ENCODE assay signal across 15 cellular contexts in genomic region chr4:151865744-151866143, GRCh38.
DNase-seq lines count a peak whose midpoint lies in the region; ATAC-seq, FAIRE-seq and TF ChIP-seq lines count a peak whose summit lies in the region.
"Had no signal": no experiment of that assay in that cellular context is flagged by ENCODE, and none has a peak within 500 bp of the region (broad histone marks: within the 10 kb centered on the region; RNA-seq: fewer than 3 reads in every experiment).

No MANE protein-coding gene starts in this region.

- H3K36me3 Mint-ChIP-seq in chondrocyte (ENCODE audit: low read depth), result peaks cover 3% of the 10 kb centered on the region

- H3K23me2 ChIP-seq in H1 (ENCODE audit: low read depth, low read length), result no peaks in the 10 kb centered on the region

- H3K4me1 ChIP-seq in OCI-LY3 (ENCODE audit: low read length) (peaks cover 16% of the 10 kb centered on the region), H1 (replicated peaks in 1 of 4; ENCODE audit: control insufficient read depth in 3 of 4, insufficient read depth in 4 of 4, low read length in 3 of 4) (peaks cover 0 to 2% (median 0%) of the 10 kb centered on the region in 4 experiments; a peak in 1 of 7 replicates)
- H3K4me1 ChIP-seq: HAP-1 had no signal

- peaks cover 12% of the 10 kb centered on the region for H3K9me3 Mint-ChIP-seq in chondrocyte (ENCODE audit: low read depth)

- CTCF ChIA-PET in H1 (lab: Charles Lee; ENCODE audit: partially characterized antibody), result interaction anchor here (1.0 to 1.6 kb wide), 3 partner anchors 13 to 63 kb away, joined by 4 to 5 read pairs (median 5); no protein-coding TSS in a partner anchor

- H3K4me3 ChIP-seq in OCI-LY3 (ENCODE audit: low read length), result no peak overlapping the region
- H3K4me3 ChIP-seq in H1 (ENCODE audit: extremely low read depth in 1 of 4, insufficient read depth in 2 of 4, low read depth in 3 of 4, low read length in 4 of 4), result no peak overlapping the region
- H3K4me3 ChIP-seq: HAP-1 had no signal

- no peak overlapping the region for H3K56ac ChIP-seq in H1 (replicated peaks; ENCODE audit: insufficient read length, low read depth, low read length)

- H3K14ac ChIP-seq in H1 (ENCODE audit: insufficient read length), result no peak overlapping the region

- H3K9me3 ChIP-seq in OCI-LY3 (ENCODE audit: insufficient read depth, low read length) (peaks cover 7% of the 10 kb centered on the region; the same call in 1 of the 2 replicates), H1 (ENCODE audit: insufficient read depth in 2 of 2, low read depth in 1 of 2, low read length in 1 of 2) (peaks cover 0 to 5% of the 10 kb centered on the region in 2 experiments; a peak in 1 of 4 replicates)
- H3K9me3 ChIP-seq: HAP-1 had no signal

- no peak overlapping the region for H2AK5ac ChIP-seq in H1 (ENCODE audit: low read depth, low read length)

- TF ChIP-seq EP300 in H1 (IDR thresholded peaks at IDR 0.05; ENCODE audit: borderline replicate concordance in 1 of 2, low read depth in 2 of 2, low read length in 2 of 2), result no peak

- peak; percentile 53 for DNase-seq in CD1c-positive myeloid dendritic cell (ENCODE audit: extremely low spot score)
- DNase-seq in H1 (ENCODE audit: low read depth in 1 of 2, low spot score in 2 of 2), result no peak
- DNase-seq in putamen (ENCODE audit: low spot score), result peak; percentile 65
- DNase-seq in activated T-cell treated with anti-CD3 and anti-CD28 coated beads for 4 hours, result no peak
- no peak for DNase-seq in chondrocyte (ENCODE audit: low spot score)
- DNase-seq in dedifferentiated amniotic fluid mesenchymal stem cell (ENCODE audit: extremely low spot score), result no peak
- DNase-seq: CD8-positive, alpha-beta memory T cell; DMS 273 treated with DMSO at 0.1 percent for 48 hours; NCI-H2107; NCI-H526 treated with DMSO at 0.1 percent for 48 hours; NK-92 treated with Interleukin-12 subunit alpha and Interleukin-12 subunit beta, amount 100 ng/mL, for 24 hours had no signal

- H3K79me2 ChIP-seq in OCI-LY3 (ENCODE audit: low read length) (no peaks in the 10 kb centered on the region), H1 (ENCODE audit: control insufficient read depth in 1 of 2, insufficient read depth in 2 of 2, low read length in 2 of 2) (no peaks in the 10 kb centered on the region)

- H3K27me3 Mint-ChIP-seq in chondrocyte (ENCODE audit: low read depth), result peaks cover 20% of the 10 kb centered on the region

- H3K4me2 ChIP-seq in OCI-LY3 (ENCODE audit: low read length) (peak overlapping the region; percentile 26), H1 (ENCODE audit: insufficient read depth in 1 of 2, low read depth in 2 of 2, low read length in 2 of 2) (no peak overlapping the region)

- POLR2A ChIA-PET in H1 (lab: Charles Lee; ENCODE audit: partially characterized antibody), result interaction anchor here (0.6 to 1.2 kb wide), 4 partner anchors 90 to 761 kb away, joined by 3 read pairs; no protein-coding TSS in a partner anchor

- H2BK5ac ChIP-seq in H1 (ENCODE audit: low read depth, low read length), result no peak overlapping the region

- H2BK12ac ChIP-seq in H1 (ENCODE audit: low read depth, low read length), result 0 out of 2 replicates have a peak overlapping the region, but pooled peaks have one; percentile 64

- no peak overlapping the region for H3K18ac ChIP-seq in H1 (ENCODE audit: extremely low read depth, low read length)

- no peak overlapping the region for H3K4me3 Mint-ChIP-seq in chondrocyte (ENCODE audit: unreplicated experiment)
- H3K4me3 Mint-ChIP-seq: CD8-positive, alpha-beta memory T cell had no signal

- no peak overlapping the region for H4K5ac ChIP-seq in H1 (ENCODE audit: insufficient read length, low read depth, low read length)

- H3K79me1 ChIP-seq in H1 (ENCODE audit: low read depth, low read length), result no peaks in the 10 kb centered on the region

- no peak for ATAC-seq in HG02571 (IDR thresholded peaks at IDR 0.05; ENCODE audit: unreplicated experiment)

- H4K91ac ChIP-seq in H1 (replicated peaks; ENCODE audit: insufficient read length, low read length), result no peak overlapping the region

- H2BK15ac ChIP-seq in H1 (ENCODE audit: low read length), result no peak overlapping the region

- WGBS in H1 (ENCODE audit: extremely low coverage in 1 of 2, insufficient coverage in 1 of 2, insufficient read length in 1 of 2, insufficient replicate concordance in 2 of 2, low coverage in 1 of 2, low lambda C conversion rate in 2 of 2, missing lambda C conversion rate in 1 of 2), 2 experiments, result 91% methylated on average over 2 of the region's 2 CpGs; no CpG with 5 or more reads in 1 of the 2 experiments

- no peak overlapping the region for H2AFZ ChIP-seq in OCI-LY3 (ENCODE audit: low read depth, low read length)
- H2AFZ ChIP-seq in H1 (ENCODE audit: low read length), result no peak overlapping the region

- TF ChIP-seq CTCF in OCI-LY3 (IDR thresholded peaks at IDR 0.05; ENCODE audit: low read depth, low read length), result no peak
- no peak for TF ChIP-seq CTCF in H1 (IDR thresholded peaks at IDR 0.05; ENCODE audit: control extremely low read depth in 1 of 3, insufficient read depth in 1 of 3, low read depth in 1 of 3, low read length in 3 of 3)
- no peak for TF ChIP-seq CTCF in chondrocyte (IDR thresholded peaks at IDR 0.05)

- H2BK20ac ChIP-seq in H1 (ENCODE audit: low read length), result 0 out of 2 replicates have a peak overlapping the region, but pooled peaks have one; percentile 21

- no peak for TF ChIP-seq POLR2A in H1 (IDR thresholded peaks at IDR 0.05; ENCODE audit: control extremely low read depth in 1 of 2, low read depth in 2 of 2, low read length in 2 of 2)

- no peak overlapping the region for H3K23ac ChIP-seq in H1 (ENCODE audit: insufficient read length)

- H3K27ac Mint-ChIP-seq in chondrocyte (ENCODE audit: unreplicated experiment), result no peak overlapping the region

- no peak overlapping the region for H4K8ac ChIP-seq in H1 (ENCODE audit: extremely low read depth, insufficient read depth, low read length)

- H3K4ac ChIP-seq in H1 (replicated peaks; ENCODE audit: insufficient read length, low read depth, low read length), result no peak overlapping the region

- H3K9ac ChIP-seq in OCI-LY3 (ENCODE audit: low read length), result no peak overlapping the region
- no peak overlapping the region for H3K9ac ChIP-seq in H1 (replicated peaks in 1 of 4; ENCODE audit: extremely low read depth in 1 of 4, low read depth in 3 of 4, low read length in 3 of 4)

- H3K36me3 ChIP-seq in OCI-LY3 (replicated peaks; ENCODE audit: low read depth, low read length) (peaks cover 2% of the 10 kb centered on the region), H1 (ENCODE audit: control insufficient read depth in 2 of 4, insufficient read depth in 4 of 4, low read length in 3 of 4) (no peaks in the 10 kb centered on the region)
- H3K36me3 ChIP-seq: HAP-1 had no signal

- no peak overlapping the region for H2BK120ac ChIP-seq in H1 (replicated peaks; ENCODE audit: low read depth, low read length)

- TF ChIP-seq RAD21 in H1 (IDR thresholded peaks at IDR 0.05 in 1 of 2, conservative IDR thresholded peaks at IDR 0.05 in 1 of 2; ENCODE audit: low read depth in 2 of 2, low read length in 2 of 2), result no peak

- H3K27me3 ChIP-seq in OCI-LY3 (ENCODE audit: low read depth, low read length) (no peaks in the 10 kb centered on the region), H1 (replicated peaks in 1 of 4; ENCODE audit: control insufficient read depth in 3 of 4, extremely low read depth in 1 of 4, insufficient read depth in 3 of 4, low read length in 3 of 4) (no peaks in the 10 kb centered on the region)

- no peaks in the 10 kb centered on the region for H4K20me1 ChIP-seq in OCI-LY3 (ENCODE audit: insufficient read depth, low read length)
- H4K20me1 ChIP-seq in H1 (replicated peaks in 1 of 2; ENCODE audit: control insufficient read depth in 1 of 2, insufficient read depth in 2 of 2, low read length in 2 of 2), result no peaks in the 10 kb centered on the region

- no peaks in the 10 kb centered on the region for H3K4me1 Mint-ChIP-seq in chondrocyte (ENCODE audit: low read depth)

- H3K27ac ChIP-seq in OCI-LY3 (ENCODE audit: low read length) (no peak overlapping the region), H1 (ENCODE audit: low read depth, low read length) (no peak overlapping the region)
- H3K27ac ChIP-seq: RWPE1 had no signal

- no peak for FAIRE-seq in H1 (lab: Jason Lieb, UNC)

TF ChIP-seq in H1, 55 proteins besides CTCF, POLR2A, EP300 and RAD21:
- TF ChIP-seq GABPA (IDR thresholded peaks at IDR 0.05; ENCODE audit: borderline replicate concordance, insufficient read depth, low read length), result no peak
- no peak for TF ChIP-seq SRF (IDR thresholded peaks at IDR 0.05; ENCODE audit: low read depth, low read length)
- TF ChIP-seq CEBPB (IDR thresholded peaks at IDR 0.05; ENCODE audit: low read depth, low read length), result no peak
- TF ChIP-seq ASH2L (IDR thresholded peaks at IDR 0.05; ENCODE audit: low read length), result no peak
- TF ChIP-seq CBX8 (IDR thresholded peaks at IDR 0.05; ENCODE audit: borderline replicate concordance, low read depth, low read length), result no peak
- TF ChIP-seq TEAD4 (IDR thresholded peaks at IDR 0.05; ENCODE audit: low read depth, low read length), result no peak
- TF ChIP-seq KDM5A (IDR thresholded peaks at IDR 0.05; ENCODE audit: low read length), result no peak
- TF ChIP-seq ATF3 (IDR thresholded peaks at IDR 0.05; ENCODE audit: insufficient read depth, low read depth, low read length), result no peak
- no peak for TF ChIP-seq POLR2AphosphoS5 (IDR thresholded peaks at IDR 0.05; ENCODE audit: low read depth, low read length)
- no peak for TF ChIP-seq ZNF274 (IDR thresholded peaks at IDR 0.05; ENCODE audit: borderline replicate concordance, extremely low read depth, low read length)
- no peak for TF ChIP-seq POU5F1 (IDR thresholded peaks at IDR 0.05; ENCODE audit: low read depth, low read length)
- no peak for TF ChIP-seq RBBP5 (IDR thresholded peaks at IDR 0.05; ENCODE audit: borderline replicate concordance, low read depth, low read length)

Comparison
In these comparisons a context has a peak if more than half of its experiments do, and no peak if none do; other contexts are left out.
1. DNase-seq: peak in CD1c-positive myeloid dendritic cell (single experiment) and putamen (single experiment); none in H1 (0 of 2), activated T-cell treated with anti-CD3 and anti-CD28 coated beads for 4 hours (single experiment), chondrocyte (single experiment) and dedifferentiated amniotic fluid mesenchymal stem cell (single experiment).